In the genomic region with DNA sequence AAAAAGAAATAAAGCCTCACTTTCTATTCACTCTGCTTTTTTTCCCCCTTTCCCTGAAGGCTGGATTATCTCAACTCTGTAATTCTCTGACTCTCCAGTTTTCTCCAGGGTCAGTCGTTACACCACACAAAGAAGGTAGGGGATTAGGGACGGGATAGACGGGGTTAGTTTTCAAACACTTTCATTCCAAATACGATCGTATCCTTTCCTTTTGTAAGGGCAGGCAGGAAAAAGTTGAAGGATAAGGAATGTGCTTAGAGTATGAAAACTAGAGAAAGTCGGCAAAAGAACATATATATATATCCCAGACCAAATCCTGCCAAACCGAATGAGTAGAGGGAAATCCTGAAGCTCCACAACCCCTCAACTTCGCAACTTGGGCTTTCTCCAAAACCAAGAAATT, we compare ENCODE assay signal across 8 cellular contexts. TPM values are rescaled to one million over a fixed set of nuclear protein-coding genes. Genes with fewer than 3 reads are reported as not detected.
DNase-seq lines count a peak whose midpoint lies in the region; ATAC-seq, FAIRE-seq and TF ChIP-seq lines count a peak whose summit lies in the region.

No MANE protein-coding gene starts in this region.

- H3K27ac ChIP-seq in A549 (peak overlapping the region; percentile 55 to 77), muscle layer of duodenum (ENCODE audit: low read length) (peak overlapping the region; percentile 94)

- TF ChIP-seq CTCF in A549 (IDR thresholded peaks at IDR 0.05) (no peak), bronchial epithelial cell (IDR thresholded peaks at IDR 0.05; ENCODE audit: insufficient read depth, low read length, severe bottlenecking) (no peak)

- H3K4me1 ChIP-seq in A549 (peaks cover 25% of the 10 kb centered on the region), muscle layer of duodenum (ENCODE audit: control insufficient read depth in 1 of 2, insufficient read depth in 2 of 2, low read length in 2 of 2) (peaks cover 18 to 48% of the 10 kb centered on the region in 2 donors)

- CTCF ChIA-PET in A549 (lab: Yijun Ruan, JAX) = interaction anchor here (0.8 to 15.7 kb wide), 8 partner anchors 9 to 81 kb away, joined by 4 to 204 read pairs (median 7); a partner anchor contains a TSS

- TF ChIP-seq EP300 in A549 (IDR thresholded peaks at IDR 0.05) (no peak), Ishikawa (IDR thresholded peaks at IDR 0.05; ENCODE audit: borderline replicate concordance) (no peak)

- H3K9me3 ChIP-seq in A549 (no peaks in the 10 kb centered on the region), muscle layer of duodenum (ENCODE audit: control insufficient read depth in 1 of 2, low read length in 2 of 2) (no peaks in the 10 kb centered on the region)

- no peak for TF ChIP-seq POLR2A in A549 (IDR thresholded peaks at IDR 0.05; ENCODE audit: low read length)

- no peak for DNase-seq in A549 (ENCODE audit: low read depth in 1 of 2, low spot score in 1 of 2)
- no peak for DNase-seq in bronchial epithelial cell (ENCODE audit: low read depth)
- DNase-seq in activated effector memory CD4-positive, alpha-beta T cell treated with anti-CD3 and anti-CD28 coated beads, Interleukin-2, amount 50 U/mL, for 16 hours = no peak

- WGBS in A549 (ENCODE audit: missing lambda C conversion rate) = 10% methylated on average over 8 of the region's 8 CpGs

- no peak for TF ChIP-seq RAD21 in A549 (conservative IDR thresholded peaks at IDR 0.05 in 1 of 2, IDR thresholded peaks at IDR 0.05 in 1 of 2)
- no peak for TF ChIP-seq RAD21 in Ishikawa (IDR thresholded peaks at IDR 0.05; ENCODE audit: low read depth)

- POLR2A ChIA-PET in A549 (lab: Yijun Ruan, JAX) = interaction anchor here (0.6 to 2.0 kb wide), 17 partner anchors 9 to 561 kb away, joined by 3 to 40 read pairs (median 4); a partner anchor contains a TSS

- ATAC-seq in A549 (no peak), HG02588 (IDR thresholded peaks at IDR 0.05; ENCODE audit: unreplicated experiment) (no peak), HG02571 (IDR thresholded peaks at IDR 0.05; ENCODE audit: unreplicated experiment) (no peak), HG02870 (IDR thresholded peaks at IDR 0.05; ENCODE audit: unreplicated experiment) (no peak)

- H3K4me2 ChIP-seq in A549 = peak overlapping the region; percentile 83

- H3K27me3 ChIP-seq in bronchial epithelial cell (ENCODE audit: control insufficient read depth, insufficient read depth, low read length) (no peaks in the 10 kb centered on the region), muscle layer of duodenum (ENCODE audit: low read depth, low read length) (no peaks in the 10 kb centered on the region)

- no peak for FAIRE-seq in A549 (lab: Jason Lieb, UNC)
- FAIRE-seq in bronchial epithelial cell (lab: Jason Lieb, UNC) = no peak

- H3K36me3 ChIP-seq in bronchial epithelial cell (ENCODE audit: control insufficient read depth, insufficient read depth, low read length) (peaks cover 14% of the 10 kb centered on the region), muscle layer of duodenum (ENCODE audit: control insufficient read depth in 1 of 2, insufficient read depth in 2 of 2, low read length in 2 of 2) (peaks cover 17 to 26% of the 10 kb centered on the region in 2 donors)

- peak overlapping the region; percentile 31; the same call in 2 of the 3 replicates for H3K4me3 ChIP-seq in A549
- peak overlapping the region; percentile 16 for H3K4me3 ChIP-seq in bronchial epithelial cell (ENCODE audit: low read depth, low read length)
- peak overlapping the region; percentile 92 to 94 for H3K4me3 ChIP-seq in muscle layer of duodenum (ENCODE audit: low read depth in 1 of 2, low read length in 2 of 2)

TF ChIP-seq in A549, 52 proteins besides CTCF, POLR2A, EP300 and RAD21 (continues in another document):
- TF ChIP-seq RCOR1 (IDR thresholded peaks at IDR 0.05; ENCODE audit: low read depth, low read length) = no peak
- TF ChIP-seq JUN (IDR thresholded peaks at IDR 0.05) = 0 out of 5 replicates have a peak, but pooled peaks of 1 of the 2 experiments have one; percentile 21
- TF ChIP-seq, protein P1, sequence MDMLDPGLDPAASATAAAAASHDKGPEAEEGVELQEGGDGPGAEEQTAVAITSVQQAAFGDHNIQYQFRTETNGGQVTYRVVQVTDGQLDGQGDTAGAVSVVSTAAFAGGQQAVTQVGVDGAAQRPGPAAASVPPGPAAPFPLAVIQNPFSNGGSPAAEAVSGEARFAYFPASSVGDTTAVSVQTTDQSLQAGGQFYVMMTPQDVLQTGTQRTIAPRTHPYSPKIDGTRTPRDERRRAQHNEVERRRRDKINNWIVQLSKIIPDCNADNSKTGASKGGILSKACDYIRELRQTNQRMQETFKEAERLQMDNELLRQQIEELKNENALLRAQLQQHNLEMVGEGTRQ (IDR thresholded peaks at IDR 0.05) = no peak

TF ChIP-seq in Ishikawa, 13 proteins besides CTCF, POLR2A, EP300 and RAD21:
- TF ChIP-seq, protein P2, sequence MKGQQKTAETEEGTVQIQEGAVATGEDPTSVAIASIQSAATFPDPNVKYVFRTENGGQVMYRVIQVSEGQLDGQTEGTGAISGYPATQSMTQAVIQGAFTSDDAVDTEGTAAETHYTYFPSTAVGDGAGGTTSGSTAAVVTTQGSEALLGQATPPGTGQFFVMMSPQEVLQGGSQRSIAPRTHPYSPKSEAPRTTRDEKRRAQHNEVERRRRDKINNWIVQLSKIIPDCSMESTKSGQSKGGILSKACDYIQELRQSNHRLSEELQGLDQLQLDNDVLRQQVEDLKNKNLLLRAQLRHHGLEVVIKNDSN (IDR thresholded peaks at IDR 0.05) = no peak
- TF ChIP-seq TCF12 (IDR thresholded peaks at IDR 0.05; ENCODE audit: low read depth) (no peak), CREB1 (IDR thresholded peaks at IDR 0.05; ENCODE audit: low read depth) (no peak; the same call in 1 of the 2 replicates), NFIC (IDR thresholded peaks at IDR 0.05) (peak; percentile 30; the same call in 1 of the 2 replicates)

RNA-seq across cellular contexts. Expression of a gene that starts 0.6 kb away (rescaled TPM):
- polyA plus RNA-seq in A549 (2011; rRNA removed) (72.4 and 91.6 TPM in 2 replicates), A549 (2017; fragmentation: RNase III; extraction: RNeasy Plus Mini Kit Qiagen cat#74134 plus additional on column Dnase treatment) (51.4 to 54.2 TPM (median 51.6 TPM) in 3 replicates)
- polyA plus RNA-seq in A549 (2012; cell fraction: cytosol; rRNA removed) = 54.6 and 74.3 TPM in 2 replicates
- 246 and 261 TPM in 2 replicates for polyA plus RNA-seq in A549 (2012; cell fraction: nucleus; rRNA removed)
- 190 and 196 TPM in 2 replicates for polyA minus RNA-seq in A549 (2011; rRNA and poly(A)+ RNA removed)
- 253 and 304 TPM in 2 replicates for total RNA-seq in bronchial epithelial cell

RNA-seq across cellular contexts. Expression of a gene that starts 9.4 kb away (rescaled TPM):
- 2.1 and 2.7 TPM in 2 replicates for polyA plus RNA-seq in A549 (2011; rRNA removed)
- polyA plus RNA-seq in A549 (2012; cell fraction: cytosol; rRNA removed) = 1.0 and 1.1 TPM in 2 replicates
- polyA plus RNA-seq in A549 (2012; cell fraction: nucleus; rRNA removed) = 1.5 and 1.9 TPM in 2 replicates
- 2.3 to 3.2 TPM (median 2.7 TPM) in 3 replicates for polyA plus RNA-seq in A549 (2017; fragmentation: RNase III; extraction: RNeasy Plus Mini Kit Qiagen cat#74134 plus additional on column Dnase treatment)
- polyA minus RNA-seq in A549 (2011; rRNA and poly(A)+ RNA removed) = 11.1 TPM in 2 replicates
- total RNA-seq in bronchial epithelial cell = 3.5 and 4.5 TPM in 2 replicates

RNA-seq across cellular contexts. Expression of a gene that starts 11.1 kb away (rescaled TPM):
- polyA plus RNA-seq in A549 (2011; rRNA removed) (9,351 and 11,089 TPM in 2 replicates), A549 (2017; fragmentation: RNase III; extraction: RNeasy Plus Mini Kit Qiagen cat#74134 plus additional on column Dnase treatment) (8,804 to 9,815 TPM (median 8,860 TPM) in 3 replicates)
- polyA plus RNA-seq in A549 (2012; cell fraction: cytosol; rRNA removed) = 8,653 and 13,364 TPM in 2 replicates
- polyA plus RNA-seq in A549 (2012; cell fraction: nucleus; rRNA removed) = 1,885 and 3,723 TPM in 2 replicates
- 1,480 and 1,855 TPM in 2 replicates for polyA minus RNA-seq in A549 (2011; rRNA and poly(A)+ RNA removed)
- 3,411 and 3,733 TPM in 2 replicates for total RNA-seq in bronchial epithelial cell

RNA-seq across cellular contexts. Expression of a gene that starts 23.1 kb away (rescaled TPM):
- polyA plus RNA-seq in A549 (2011; rRNA removed) = 452 and 717 TPM in 2 replicates
- 327 and 400 TPM in 2 replicates for polyA plus RNA-seq in A549 (2012; cell fraction: cytosol; rRNA removed)
- 218 and 244 TPM in 2 replicates for polyA plus RNA-seq in A549 (2012; cell fraction: nucleus; rRNA removed)
- polyA plus RNA-seq in A549 (2017; fragmentation: RNase III; extraction: RNeasy Plus Mini Kit Qiagen cat#74134 plus additional on column Dnase treatment) = 405 to 477 TPM (median 415 TPM) in 3 replicates
- 145 TPM in 2 replicates for polyA minus RNA-seq in A549 (2011; rRNA and poly(A)+ RNA removed)
- 168 and 172 TPM in 2 replicates for total RNA-seq in bronchial epithelial cell

RNA-seq across cellular contexts. Expression of a gene that starts 24.9 kb away (rescaled TPM):
- polyA plus RNA-seq in A549 (2011; rRNA removed) (48.2 and 67.0 TPM in 2 replicates), A549 (2017; fragmentation: RNase III; extraction: RNeasy Plus Mini Kit Qiagen cat#74134 plus additional on column Dnase treatment) (68.6 to 92.7 TPM (median 83.9 TPM) in 3 replicates)
- polyA plus RNA-seq in A549 (2012; cell fraction: cytosol; rRNA removed) = 63.4 and 78.3 TPM in 2 replicates
- polyA plus RNA-seq in A549 (2012; cell fraction: nucleus; rRNA removed) = 30.2 and 41.3 TPM in 2 replicates
- polyA minus RNA-seq in A549 (2011; rRNA and poly(A)+ RNA removed) = 21.6 and 24.3 TPM in 2 replicates
- 27.4 and 33.5 TPM in 2 replicates for total RNA-seq in bronchial epithelial cell

Comparison
In these comparisons a context has a peak if more than half of its experiments do, and no peak if none do; other contexts are left out.
1. H3K4me3 ChIP-seq: peak in every context shown above with its lines; median percentile 93 in muscle layer of duodenum; 31 in A549; 16 in bronchial epithelial cell.